Comparison of ENCODE assay signal across 9 cellular contexts in genomic region chr1:34924759-34925555, GRCh38. TPM values are rescaled to one million over a fixed set of nuclear protein-coding genes. Genes with fewer than 3 reads are reported as not detected.
DNase-seq lines count a peak whose midpoint lies in the region; ATAC-seq, FAIRE-seq and TF ChIP-seq lines count a peak whose summit lies in the region.
"Had no signal": no experiment of that assay in that cellular context is flagged by ENCODE, and none has a peak within 500 bp of the region (broad histone marks: within the 10 kb centered on the region; RNA-seq: fewer than 3 reads in every experiment).

No MANE protein-coding gene starts in this region.

- no peak overlapping the region for H3K9ac ChIP-seq in K562 (ENCODE audit: insufficient read depth in 1 of 2, low read depth in 2 of 2, low read length in 2 of 2)

- H3K4me2 ChIP-seq in K562 (ENCODE audit: insufficient read depth, low read length), result no peak overlapping the region
- H3K4me2 ChIP-seq: PC-9 had no signal

- no peak overlapping the region for H3K4me3 ChIP-seq in K562
- H3K4me3 ChIP-seq: PC-9 had no signal

- CTCF ChIA-PET in K562 (lab: Yijun Ruan, JAX; ENCODE audit: low intra/inter-chr PET ratio), result no interaction called here

- 0 out of 4 replicates have a peak, but pooled peaks of 1 of the 2 experiments have one; percentile 3 for TF ChIP-seq RAD21 in K562 (CRISPR knock-in tag; conservative IDR thresholded peaks at IDR 0.05 in 1 of 2, IDR thresholded peaks at IDR 0.05 in 1 of 2)

- peaks cover 12 to 36% of the 10 kb centered on the region in 2 experiments for H3K27me3 ChIP-seq in K562 (ENCODE audit: control insufficient read depth in 2 of 2, insufficient read depth in 2 of 2, low read length in 2 of 2)

- TF ChIP-seq CTCF in K562 (IDR thresholded peaks at IDR 0.05 in 2 of 3, conservative IDR thresholded peaks at IDR 0.05 in 1 of 3; ENCODE audit: insufficient read depth in 2 of 3, low read depth in 1 of 3, low read length in 3 of 3), result no peak

- 0 out of 2 replicates have a peak, but pooled peaks have one; percentile 4 for TF ChIP-seq EP300 in K562 (IDR thresholded peaks at IDR 0.05; ENCODE audit: low read length)

- H3K4me1 ChIP-seq in K562 (replicated peaks in 1 of 2; ENCODE audit: control insufficient read depth in 2 of 2, insufficient read depth in 2 of 2, low read length in 2 of 2), result peaks cover 4 to 15% of the 10 kb centered on the region in 2 experiments; a peak in 3 of 5 replicates

- no peaks in the 10 kb centered on the region for H3K9me3 ChIP-seq in K562 (replicated peaks; ENCODE audit: control insufficient read depth, insufficient read depth, low read depth, low read length)

- POLR2A ChIA-PET in K562 (lab: Yijun Ruan, JAX), result interaction anchor here (0.5 to 1.8 kb wide), 7 partner anchors 9 to 848 kb away, joined by 3 to 4 read pairs (median 3); no protein-coding TSS in a partner anchor

- in situ Hi-C loops in SK-MEL-5 (cut with HindIII; ENCODE audit: low pct_unique_long_range_greater_than_20kb, low sequenced_read_pairs) (no loop called here), K562 (cut with MboI) (no loop called here)

- peak; percentile 85 for FAIRE-seq in K562 (lab: Jason Lieb, UNC)

- no peak for TF ChIP-seq POLR2A in K562 (conservative IDR thresholded peaks at IDR 0.05)

- H4K20me1 ChIP-seq in K562 (replicated peaks; ENCODE audit: control insufficient read depth, insufficient read depth, low read length), result peaks cover 18% of the 10 kb centered on the region

- intact Hi-C loops in K562 (cut with micrococcal nuclease), result no loop called here

- ATAC-seq in K562, result peak; percentile 87

- no peak overlapping the region for H3K27ac ChIP-seq in K562 (ENCODE audit: extremely low read depth, low read depth, low read length)
- H3K27ac ChIP-seq: PC-9 had no signal

- no peaks in the 10 kb centered on the region for H3K79me2 ChIP-seq in K562 (ENCODE audit: control insufficient read depth, insufficient read depth, low read length)

- 2% methylated on average over 13 of the region's 16 CpGs for WGBS in K562 (ENCODE audit: insufficient coverage, low coverage, missing lambda C conversion rate)

- no peak overlapping the region for H2AFZ ChIP-seq in K562 (ENCODE audit: low read depth, low read length)
- H2AFZ ChIP-seq: PC-9 had no signal

- H3K36me3 ChIP-seq in K562 (ENCODE audit: control insufficient read depth, insufficient read depth, low read length), result no peaks in the 10 kb centered on the region; the same call in 2 of the 3 replicates

- DNase-seq in GOT3 (lab: John Stamatoyannopoulos, UW), result peak; percentile 17
- DNase-seq in SK-MEL-5 (ENCODE audit: low read depth, low spot score), result peak; percentile 58
- peak; percentile 82 to 86 (median 85) for DNase-seq in K562 (ENCODE audit: extremely low read depth in 1 of 4, low spot score in 3 of 4)
- peak; percentile 87 for DNase-seq in islet precursor cell
- DNase-seq in stimulated activated CD4-positive, alpha-beta T cell treated with anti-CD3 and anti-CD28 coated beads, TNF-alpha, amount 100 ng/mL, for 48 hours (ENCODE audit: low read depth in 3 of 3), result peak; percentile 28 to 63 (median 32)
- no peak for DNase-seq in NCI-H2171 treated with DMSO at 0.1 percent for 48 hours (lab: John Stamatoyannopoulos, UW)
- DNase-seq in NCI-H2081 (lab: John Stamatoyannopoulos, UW), result no peak
- no peak for DNase-seq in mesenteric fat pad (ENCODE audit: low spot score)

- peaks cover 3% of the 10 kb centered on the region for H3K9me1 ChIP-seq in K562 (ENCODE audit: control insufficient read depth, insufficient read depth, low read length)

- BruUV-seq in K562 (replicated peaks; lab: Mats Ljungman, UMichigan), result no TSS peak

TF ChIP-seq in K562, 482 proteins besides CTCF, POLR2A, EP300 and RAD21 (continues in another document):
- TF ChIP-seq E4F1 (CRISPR knock-in tag; IDR thresholded peaks at IDR 0.05; ENCODE audit: borderline replicate concordance), result no peak
- peak; percentile 66; the same call in 1 of the 2 replicates for TF ChIP-seq ZNF740 (CRISPR knock-in tag; IDR thresholded peaks at IDR 0.05)
- TF ChIP-seq ZNF740 (tag; IDR thresholded peaks at IDR 0.05), result no peak
- peak; percentile 99 for TF ChIP-seq NCOA1 (IDR thresholded peaks at IDR 0.05; ENCODE audit: low read depth)
- no peak for TF ChIP-seq CHD1 (IDR thresholded peaks at IDR 0.05; ENCODE audit: low read length)
- no peak for TF ChIP-seq ELF4 (CRISPR knock-in tag; IDR thresholded peaks at IDR 0.05)
- no peak for TF ChIP-seq HMG20B (CRISPR knock-in tag; IDR thresholded peaks at IDR 0.05)
- TF ChIP-seq ZNF324 (CRISPR knock-in tag; IDR thresholded peaks at IDR 0.05), result no peak
- no peak for TF ChIP-seq ZNF586 (CRISPR knock-in tag; conservative IDR thresholded peaks at IDR 0.05)
- TF ChIP-seq MBD2 (IDR thresholded peaks at IDR 0.05; ENCODE audit: borderline replicate concordance, low read depth), result no peak
- TF ChIP-seq FOXA3 (CRISPR knock-in tag; conservative IDR thresholded peaks at IDR 0.05 in 1 of 2, IDR thresholded peaks at IDR 0.05 in 1 of 2), result peak in 1 of 2 experiments; percentile 69; a peak in 1 of 4 replicates
- peak; percentile 85 to 96 for TF ChIP-seq TEAD1 (CRISPR knock-in tag; IDR thresholded peaks at IDR 0.05)
- TF ChIP-seq ID3 (CRISPR knock-in tag; IDR thresholded peaks at IDR 0.05), result no peak
- TF ChIP-seq ID3 (tag; IDR thresholded peaks at IDR 0.05), result 0 out of 2 replicates have a peak, but pooled peaks have one; percentile 26
- no peak for TF ChIP-seq FOXM1 (IDR thresholded peaks at IDR 0.05; ENCODE audit: low read depth)
- TF ChIP-seq FOXM1 (CRISPR knock-in tag; IDR thresholded peaks at IDR 0.05; ENCODE audit: low read depth), result 0 out of 2 replicates have a peak, but pooled peaks have one; percentile 85
- TF ChIP-seq TARDBP (IDR thresholded peaks at IDR 0.05), result no peak; the same call in 1 of the 2 replicates

RNA-seq across cellular contexts. Expression of gene DLGAP3, which starts 4.5 kb away (rescaled TPM):
- total RNA-seq in SK-MEL-5 (2014; rRNA removed; shearing (Covaris generic)), result 0.35 and 1.8 TPM in 2 replicates
- 1.3 and 1.5 TPM in 2 replicates for polyA plus RNA-seq in SK-MEL-5 (2015; cell fraction: cytosol; rRNA removed)
- polyA plus RNA-seq in SK-MEL-5 (2015; cell fraction: nucleus; rRNA removed), result 1.5 and 4.1 TPM in 2 replicates
- total RNA-seq in K562 (2011; cell fraction: chromatin; rRNA removed; ENCODE audit: low replicate concordance), result 0.30 TPM in 1 of 2 replicates, not detected in the other
- 0.17 TPM in 1 of 2 replicates, not detected in the other for total RNA-seq in K562 (2011; cell fraction: nucleolus; rRNA removed)
- not detected in 2 replicates for total RNA-seq in K562 (2011; cell fraction: nucleoplasm; rRNA removed)
- total RNA-seq in K562 (2014; rRNA removed), result not detected in 2 replicates
- total RNA-seq in K562 (2014; rRNA removed; fragmentation: Illumina TruSeq; extraction: Trizol), result not detected in 2 replicates
- not detected in 2 replicates for total RNA-seq in K562 (2015; rRNA removed; fragmentation: Illumina TruSeq; extraction: Trizol)
- total RNA-seq in K562 (2021), result 0.07 and 0.18 TPM in 2 replicates
- polyA plus RNA-seq in K562 (2011; rRNA removed), result 0.01 and 0.03 TPM in 2 replicates
- 0.01 and 0.15 TPM in 2 replicates for polyA plus RNA-seq in K562 (2011; cell fraction: cytosol; rRNA removed)
- polyA plus RNA-seq in K562 (2011; cell fraction: nucleus; rRNA removed), result 0.03 and 0.26 TPM in 2 replicates
- 0.03 and 0.05 TPM in 2 replicates for polyA plus RNA-seq in K562 (2012)
- polyA plus RNA-seq in K562 (2014; fragmentation: Illumina TruSeq; extraction: Trizol), result 0.04 TPM in 1 of 2 replicates, not detected in the other
- not detected for polyA plus RNA-seq in K562 (2014; fragmentation: Nextera tagmentation; extraction: Ambion mirVana)
- 0.01 and 0.16 TPM in 2 replicates for polyA plus RNA-seq in K562 (2014; rRNA removed)
- not detected in 2 replicates for polyA minus RNA-seq in K562 (2011; rRNA and poly(A)+ RNA removed)
- polyA minus RNA-seq in K562 (2011; cell fraction: cytosol; rRNA and poly(A)+ RNA removed), result not detected in 2 replicates
- polyA minus RNA-seq in K562 (2011; cell fraction: nucleus; rRNA and poly(A)+ RNA removed), result 0.13 TPM in 1 of 2 replicates, not detected in the other
- total RNA-seq in mesenteric fat pad, result 0.51 TPM
- total RNA-seq: PC-9 had no signal

Comparison
In these comparisons a context has a peak if more than half of its experiments do, and no peak if none do; other contexts are left out.
1. DNase-seq: peak in GOT3 (single experiment), SK-MEL-5 (single experiment), K562 (4 of 4), islet precursor cell (single experiment) and stimulated activated CD4-positive, alpha-beta T cell treated with anti-CD3 and anti-CD28 coated beads, TNF-alpha, amount 100 ng/mL, for 48 hours (3 of 3); none in NCI-H2171 treated with DMSO at 0.1 percent for 48 hours (single experiment), NCI-H2081 (0 of 2) and mesenteric fat pad (single experiment).